Comparison of ENCODE assay signal across 8 cellular contexts in genomic region chr1:63691672-63692425, GRCh38.
DNase-seq lines count a peak whose midpoint lies in the region; ATAC-seq and TF ChIP-seq lines count a peak whose summit lies in the region.

No MANE protein-coding gene starts in this region.

- TF ChIP-seq CTCF in AG09309 (IDR thresholded peaks at IDR 0.05; ENCODE audit: control insufficient read depth, insufficient read depth, low read depth, low read length, missing control alignments) (peak; percentile 79), GM12865 (IDR thresholded peaks at IDR 0.05; ENCODE audit: insufficient read depth, low read depth, low read length, missing control alignments) (peak; percentile 72)

- peak; percentile 60 for ATAC-seq in HG03103 (IDR thresholded peaks at IDR 0.05; ENCODE audit: low read depth, unreplicated experiment)
- no peak for ATAC-seq in GM19328 (IDR thresholded peaks at IDR 0.05; ENCODE audit: unreplicated experiment)

- POLR2A ChIA-PET in activated CD4-positive, alpha-beta T cell treated with anti-CD3 and anti-CD28 coated beads, Interleukin-2, amount 10 ng/mL, durations not matched to agents 7 days and 5 days (lab: Charles Lee): no interaction called here

- no peak overlapping the region for H3K4me3 ChIP-seq in AG09309 (ENCODE audit: control insufficient read depth, low read depth, low read length)
- H3K4me3 ChIP-seq in GM12865 (ENCODE audit: low read depth, low read length): no peak overlapping the region

- H3K4me3 Mint-ChIP-seq in activated CD4-positive, alpha-beta T cell treated with anti-CD3 and anti-CD28 coated beads, Interleukin-2, amount 10 ng/mL, durations not matched to agents 7 days and 5 days: no peak overlapping the region

- H3K36me3 Mint-ChIP-seq in activated CD4-positive, alpha-beta T cell treated with anti-CD3 and anti-CD28 coated beads, Interleukin-2, amount 10 ng/mL, durations not matched to agents 7 days and 5 days (ENCODE audit: low read depth): no peaks in the 10 kb centered on the region

- no peaks in the 10 kb centered on the region for H3K9me3 Mint-ChIP-seq in activated CD4-positive, alpha-beta T cell treated with anti-CD3 and anti-CD28 coated beads, Interleukin-2, amount 10 ng/mL, durations not matched to agents 7 days and 5 days

- peaks cover 2% of the 10 kb centered on the region for H3K4me1 Mint-ChIP-seq in activated CD4-positive, alpha-beta T cell treated with anti-CD3 and anti-CD28 coated beads, Interleukin-2, amount 10 ng/mL, durations not matched to agents 7 days and 5 days

- CTCF ChIA-PET in activated CD4-positive, alpha-beta T cell treated with anti-CD3 and anti-CD28 coated beads, Interleukin-2, amount 10 ng/mL, durations not matched to agents 7 days and 5 days (lab: Charles Lee): interaction anchor here (0.6 to 1.9 kb wide), 12 partner anchors 10 to 1948 kb away, joined by 3 to 6 read pairs (median 3); no protein-coding TSS in a partner anchor

- no peaks in the 10 kb centered on the region for H3K27me3 Mint-ChIP-seq in activated CD4-positive, alpha-beta T cell treated with anti-CD3 and anti-CD28 coated beads, Interleukin-2, amount 10 ng/mL, durations not matched to agents 7 days and 5 days

- DNase-seq in AG09309 (ENCODE audit: low read depth) (peak; percentile 94), GM12865 (ENCODE audit: low read depth) (peak; percentile 68), NCI-H2227 (lab: John Stamatoyannopoulos, UW; ENCODE audit: unreplicated experiment) (peak; percentile 78), foreskin melanocyte (peak; percentile 76), occipital lobe (lab: John Stamatoyannopoulos, UW) (peak; percentile 5)
- DNase-seq in activated CD4-positive, alpha-beta T cell treated with anti-CD3 and anti-CD28 coated beads, Interleukin-2, amount 10 ng/mL, durations not matched to agents 7 days and 5 days: peak; percentile 51

- no peak overlapping the region for H3K27ac Mint-ChIP-seq in activated CD4-positive, alpha-beta T cell treated with anti-CD3 and anti-CD28 coated beads, Interleukin-2, amount 10 ng/mL, durations not matched to agents 7 days and 5 days

Comparison
In these comparisons a context has a peak if more than half of its experiments do, and no peak if none do; other contexts are left out.
1. DNase-seq: peak in every context shown above with its lines; median percentile 94 in AG09309; 78 in NCI-H2227; 76 in foreskin melanocyte; 68 in GM12865; 51 in activated CD4-positive, alpha-beta T cell treated with anti-CD3 and anti-CD28 coated beads, Interleukin-2, amount 10 ng/mL, durations not matched to agents 7 days and 5 days; 5 in occipital lobe.